Comparison of ENCODE assay signal across 19 cellular contexts in the genomic region with DNA sequence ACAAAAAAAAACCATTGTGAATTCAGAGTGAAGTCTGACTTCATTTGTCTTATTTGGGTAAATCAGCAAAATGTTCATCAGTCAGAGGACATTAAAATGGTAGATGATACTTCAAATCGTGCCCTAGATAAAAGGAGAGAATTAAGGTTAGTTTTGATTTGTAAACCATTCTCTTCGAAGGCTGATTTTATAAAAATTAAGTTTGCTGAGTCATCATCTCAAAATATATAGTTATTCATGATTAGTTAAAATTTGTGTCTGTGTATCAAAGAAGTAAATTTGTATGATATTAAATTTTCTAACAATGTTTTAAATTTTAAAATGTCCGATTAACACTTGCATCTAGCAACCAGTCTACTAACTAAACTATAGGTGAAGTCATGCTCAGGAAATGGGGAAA. TPM values are rescaled to one million over a fixed set of nuclear protein-coding genes. Genes with fewer than 3 reads are reported as not detected.
A peak's percentile ranks its signal among the peaks of the same experiment; 100 is the strongest.
DNase-seq lines count a peak whose midpoint lies in the region; ATAC-seq and TF ChIP-seq lines count a peak whose summit lies in the region.
"Had no signal": no experiment of that assay in that cellular context is flagged by ENCODE, and none has a peak within 500 bp of the region (broad histone marks: within the 10 kb centered on the region; RNA-seq: fewer than 3 reads in every experiment).

No MANE protein-coding gene starts in this region.

- peaks cover 100% of the 10 kb centered on the region for H3K4me1 Mint-ChIP-seq in HFFc6 (ENCODE audit: low read depth)
- H3K4me1 Mint-ChIP-seq: neural crest cell had no signal

- H3K9me3 Mint-ChIP-seq in HFFc6, result peaks cover 6% of the 10 kb centered on the region; the same call in 1 of the 2 replicates
- H3K9me3 Mint-ChIP-seq: activated CD8-positive, alpha-beta T cell treated with anti-CD3 and anti-CD28 coated beads for 36 hours had no signal

- H3K27me3 Mint-ChIP-seq in HFFc6 (ENCODE audit: insufficient read depth), result no peaks in the 10 kb centered on the region; the same call in 1 of the 2 replicates

- H3K4me1 ChIP-seq in foreskin keratinocyte (peaks cover 78% of the 10 kb centered on the region), skeletal muscle tissue (ENCODE audit: control insufficient read depth in 3 of 3, insufficient read depth in 3 of 3, low read length in 3 of 3) (peaks cover 5 to 32% (median 23%) of the 10 kb centered on the region in 3 donors)
- H3K4me1 ChIP-seq: BE2C had no signal

- H3K27me3 ChIP-seq in foreskin keratinocyte (no peaks in the 10 kb centered on the region), skeletal muscle tissue (ENCODE audit: control insufficient read depth in 3 of 3, insufficient read depth in 3 of 3, low read length in 3 of 3) (no peaks in the 10 kb centered on the region)
- H3K27me3 ChIP-seq: BE2C, upper lobe of right lung had no signal

- no peak for ATAC-seq in foreskin keratinocyte
- ATAC-seq in GM21367 (IDR thresholded peaks at IDR 0.05; ENCODE audit: unreplicated experiment), result no peak
- ATAC-seq: activated CD4-positive, CD25-positive, alpha-beta regulatory T cell treated with anti-CD3 and anti-CD28 coated beads, Interleukin-2, amount 50 U/mL, for 24 hours; activated CD8-positive, alpha-beta T cell treated with anti-CD3 and anti-CD28 coated beads for 36 hours had no signal

- H3K36me3 ChIP-seq in SK-N-MC (ENCODE audit: insufficient read depth, low read length) (no peaks in the 10 kb centered on the region), skeletal muscle tissue (ENCODE audit: control insufficient read depth in 3 of 3, insufficient read depth in 3 of 3, low read length in 3 of 3) (no peaks in the 10 kb centered on the region)
- H3K36me3 ChIP-seq: BE2C, upper lobe of right lung had no signal

- TF ChIP-seq CTCF in HFFc6 (IDR thresholded peaks at IDR 0.05) (no peak), foreskin keratinocyte (conservative IDR thresholded peaks at IDR 0.05) (no peak)

- H3K9me3 ChIP-seq in SK-N-MC (ENCODE audit: low read depth, low read length), result no peaks in the 10 kb centered on the region
- H3K9me3 ChIP-seq in skeletal muscle tissue (ENCODE audit: control insufficient read depth in 3 of 3, low read length in 3 of 3), result no peaks in the 10 kb centered on the region
- H3K9me3 ChIP-seq: BE2C, mucosa of descending colon, upper lobe of right lung had no signal

- H3K27ac ChIP-seq in SK-N-MC, result peak overlapping the region; percentile 44; the same call in 1 of the 2 replicates
- H3K27ac ChIP-seq in foreskin keratinocyte, result peak overlapping the region; percentile 64
- peak overlapping the region; percentile 55 for H3K27ac ChIP-seq in skeletal muscle tissue (ENCODE audit: low read depth, low read length)
- H3K27ac ChIP-seq: upper lobe of right lung had no signal

- H3K27ac Mint-ChIP-seq in HFFc6, result peak overlapping the region; percentile 76
- H3K27ac Mint-ChIP-seq: activated CD8-positive, alpha-beta T cell treated with anti-CD3 and anti-CD28 coated beads for 36 hours had no signal

- H3K9ac ChIP-seq in SK-N-MC (ENCODE audit: insufficient read length) (peak overlapping the region; percentile 17), skeletal muscle tissue (ENCODE audit: low read depth in 1 of 3, low read length in 3 of 3) (peak overlapping the region in 2 of 3 donors; percentile 12 to 23)

- H3K4me3 ChIP-seq in SK-N-MC (peak overlapping the region; percentile 43), skeletal muscle tissue (ENCODE audit: low read length in 3 of 3) (no peak overlapping the region)
- H3K4me3 ChIP-seq: mucosa of descending colon, upper lobe of right lung had no signal

- no peak for DNase-seq in HFFc6
- DNase-seq in SK-N-MC (ENCODE audit: low read depth, low spot score), result no peak
- no peak for DNase-seq in foreskin keratinocyte
- no peak for DNase-seq in SW 1271 (lab: John Stamatoyannopoulos, UW)
- no peak for DNase-seq in cerebellar nuclear complex (lab: John Stamatoyannopoulos, UW)
- DNase-seq: activated CD8-positive, alpha-beta T cell treated with anti-CD3 and anti-CD28 coated beads for 36 hours; activated T-cell treated with anti-CD3 and anti-CD28 coated beads, Interleukin-2, amount 50 U/mL, for 1 hour; anterior cingulate cortex; BE2C; COR-L47; MM.1S; NCI-H2227 treated with DMSO at 0.1 percent for 48 hours; stimulated activated CD4-positive, alpha-beta T cell treated with anti-CD3 and anti-CD28 coated beads, Interleukin-12 subunit alpha, Interleukin-12 subunit beta, amount 100 ng/mL, for 4 hours; upper lobe of right lung had no signal

- peak overlapping the region; percentile 72 for H3K4me3 Mint-ChIP-seq in HFFc6
- H3K4me3 Mint-ChIP-seq: activated CD8-positive, alpha-beta T cell treated with anti-CD3 and anti-CD28 coated beads for 36 hours; neural crest cell had no signal

- peaks cover 57% of the 10 kb centered on the region for H3K36me3 Mint-ChIP-seq in HFFc6 (ENCODE audit: low read depth)

RNA-seq across cellular contexts. Expression of gene MET, which starts 35.3 kb away (rescaled TPM):
- total RNA-seq in HFFc6 (2021; fragmentation: NEBNext Ultra II Directional; extraction: Animal tissue kit (Norgen Biotek cat#: 25700)), result 100 to 1,000 TPM; 101 to 149 (median 129) TPM
- total RNA-seq in foreskin keratinocyte (147 and 157 TPM in 2 replicates), skeletal muscle tissue (26.1 TPM)
- polyA plus RNA-seq in foreskin keratinocyte, result 26.7 and 30.7 TPM in 2 replicates
